In genomic region chr1:221263831-221264767, GRCh38 we compare ENCODE assay signal across 8 cellular contexts.
A peak's percentile ranks its signal among the peaks of the same experiment; 100 is the strongest.
DNase-seq lines count a peak whose midpoint lies in the region; ATAC-seq and TF ChIP-seq lines count a peak whose summit lies in the region.

No MANE protein-coding gene starts in this region.

- 57 to 60% methylated on average over 9 of the region's 9 CpGs for WGBS in tibial nerve, 2 donors

- no peak for TF ChIP-seq POLR2A in erythroblast (IDR thresholded peaks at IDR 0.05; ENCODE audit: low read length)
- TF ChIP-seq POLR2A in tibial nerve (IDR thresholded peaks at IDR 0.05): no peak

- H3K27ac Mint-ChIP-seq in naive B cell: peak overlapping the region in 1 of 6 donors; percentile 4

- peaks cover 15 to 30% (median 21%) of the 10 kb centered on the region in 3 donors for H3K27me3 Mint-ChIP-seq in naive B cell

- H3K4me3 ChIP-seq in tibial nerve: no peak overlapping the region

- H3K36me3 ChIP-seq in tibial nerve: no peaks in the 10 kb centered on the region

- TF ChIP-seq EP300 in tibial nerve (IDR thresholded peaks at IDR 0.05): peak in 1 of 2 donors; percentile 8

- no peaks in the 10 kb centered on the region for H3K4me1 Mint-ChIP-seq in naive B cell

- TF ChIP-seq CTCF in VCaP (conservative IDR thresholded peaks at IDR 0.05) (peak; percentile 57), tibial nerve (IDR thresholded peaks at IDR 0.05) (peak; percentile 31 to 69 (median 45))

- peaks cover 0 to 5% of the 10 kb centered on the region in 2 donors for H3K36me3 Mint-ChIP-seq in naive B cell

- H3K27me3 ChIP-seq in tibial nerve: no peaks in the 10 kb centered on the region

- peaks cover 0 to 7% (median 0%) of the 10 kb centered on the region in 4 donors for H3K4me1 ChIP-seq in tibial nerve

- no peak overlapping the region for H3K4me3 Mint-ChIP-seq in naive B cell

- peaks cover 0 to 5% (median 0%) of the 10 kb centered on the region in 4 donors for H3K9me3 ChIP-seq in tibial nerve

- DNase-seq in C1 segment of cervical spinal cord (lab: John Stamatoyannopoulos, UW): peak in 10 of 14 donors; percentile 2 to 55 (median 18)
- DNase-seq in NCI-H2081 (lab: John Stamatoyannopoulos, UW): peak; percentile 83 to 89
- peak; percentile 52 to 69 for DNase-seq in erythroblast (lab: John Stamatoyannopoulos, UW)
- peak; percentile 20 for DNase-seq in naive B cell
- DNase-seq in tibial nerve (ENCODE audit: low spot score in 2 of 2): peak; percentile 33 to 94

- peaks cover 0 to 11% (median 4%) of the 10 kb centered on the region in 7 donors for H3K9me3 Mint-ChIP-seq in naive B cell

- no peak overlapping the region for H3K27ac ChIP-seq in VCaP
- H3K27ac ChIP-seq in tibial nerve: peak overlapping the region in 2 of 4 donors; percentile 49 to 53

- ATAC-seq in GM18511 (IDR thresholded peaks at IDR 0.05; ENCODE audit: unreplicated experiment): peak; percentile 98
- ATAC-seq in HG02970 (IDR thresholded peaks at IDR 0.05; ENCODE audit: low FRiP score, unreplicated experiment): peak; percentile 84
- peak; percentile 60 to 75 for ATAC-seq in naive B cell (ENCODE audit: low read depth in 2 of 2)

Comparison
In these comparisons a context has a peak if more than half of its experiments do, and no peak if none do; other contexts are left out.
1. DNase-seq: peak in every context shown above with its lines; median percentile 86 in NCI-H2081; 64 in tibial nerve; 60 in erythroblast; 20 in naive B cell; 18 in C1 segment of cervical spinal cord.